Comparison of ENCODE assay signal across 1 cellular context in genomic region chr11:118873804-118874203, GRCh38.
TF ChIP-seq lines count a peak whose summit lies in the region.

No MANE protein-coding gene starts in this region.

TF ChIP-seq in K562, 482 proteins besides CTCF, POLR2A, EP300 and RAD21:
- TF ChIP-seq, protein P1, sequence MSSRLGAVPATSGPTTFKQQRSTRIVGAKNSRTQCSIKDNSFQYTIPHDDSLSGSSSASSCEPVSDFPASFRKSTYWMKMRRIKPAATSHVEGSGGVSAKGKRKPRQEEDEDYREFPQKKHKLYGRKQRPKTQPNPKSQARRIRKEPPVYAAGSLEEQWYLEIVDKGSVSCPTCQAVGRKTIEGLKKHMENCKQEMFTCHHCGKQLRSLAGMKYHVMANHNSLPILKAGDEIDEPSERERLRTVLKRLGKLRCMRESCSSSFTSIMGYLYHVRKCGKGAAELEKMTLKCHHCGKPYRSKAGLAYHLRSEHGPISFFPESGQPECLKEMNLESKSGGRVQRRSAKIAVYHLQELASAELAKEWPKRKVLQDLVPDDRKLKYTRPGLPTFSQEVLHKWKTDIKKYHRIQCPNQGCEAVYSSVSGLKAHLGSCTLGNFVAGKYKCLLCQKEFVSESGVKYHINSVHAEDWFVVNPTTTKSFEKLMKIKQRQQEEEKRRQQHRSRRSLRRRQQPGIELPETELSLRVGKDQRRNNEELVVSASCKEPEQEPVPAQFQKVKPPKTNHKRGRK (tag; IDR thresholded peaks at IDR 0.05): peak; percentile 77
- TF ChIP-seq IFI16 (CRISPR knock-in tag; IDR thresholded peaks at IDR 0.05): no peak
TF ChIP-seq in K562: peak in this region for 1.
